In the genomic region with DNA sequence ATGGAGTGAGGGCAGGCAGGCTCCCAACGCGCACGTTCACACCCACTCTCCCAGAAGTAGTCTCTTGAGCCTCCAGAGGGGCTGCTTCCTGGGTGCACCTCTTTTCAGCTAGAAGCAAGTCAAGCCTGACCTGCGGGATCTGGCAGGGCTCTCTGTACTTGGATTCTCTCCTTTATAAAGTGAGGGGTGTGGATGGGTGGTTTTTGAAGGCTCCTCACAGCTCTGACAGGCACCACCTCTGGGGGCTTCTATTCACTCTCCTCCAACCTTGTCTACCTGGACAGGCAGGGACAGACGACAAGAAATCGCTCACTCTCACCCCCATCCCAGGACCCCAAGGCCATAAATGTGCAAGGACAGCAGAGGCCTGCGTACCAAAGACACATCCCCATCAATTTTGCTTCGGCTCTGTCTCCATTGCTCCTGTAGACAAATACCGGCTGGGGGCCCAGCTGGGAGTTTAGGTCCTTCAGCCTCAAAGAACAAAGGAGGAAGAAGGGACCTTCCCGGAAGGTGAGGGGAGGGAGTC, we compare ENCODE assay signal across 8 cellular contexts. TPM values are rescaled to one million over a fixed set of nuclear protein-coding genes. Genes with fewer than 3 reads are reported as not detected.
DNase-seq lines count a peak whose midpoint lies in the region; ATAC-seq lines count a peak whose summit lies in the region.

No MANE protein-coding gene starts in this region.

- H3K9ac ChIP-seq in mesendoderm (ENCODE audit: low read length) = peak overlapping the region; percentile 76

- H2AK5ac ChIP-seq in mesendoderm (ENCODE audit: low read length) = peak overlapping the region; percentile 92

- H3K27ac Mint-ChIP-seq in activated CD8-positive, alpha-beta memory T cell treated with anti-CD3 and anti-CD28 coated beads, Interleukin-2, amount 10 ng/mL, durations not matched to agents 7 days and 5 days = no peak overlapping the region

- peak overlapping the region; percentile 77 for H4K5ac ChIP-seq in mesendoderm (ENCODE audit: low read length)

- peak overlapping the region; percentile 87 for H3K4ac ChIP-seq in mesendoderm (ENCODE audit: low read depth, low read length)

- H2BK5ac ChIP-seq in mesendoderm (ENCODE audit: low read length) = peak overlapping the region; percentile 89

- H2BK15ac ChIP-seq in mesendoderm (replicated peaks; ENCODE audit: low read depth) = no peak overlapping the region

- peak overlapping the region; percentile 97 for H3K56ac ChIP-seq in mesendoderm (ENCODE audit: low read length)

- H3K27me3 Mint-ChIP-seq in activated CD8-positive, alpha-beta memory T cell treated with anti-CD3 and anti-CD28 coated beads, Interleukin-2, amount 10 ng/mL, durations not matched to agents 7 days and 5 days = peaks cover 21% of the 10 kb centered on the region

- H3K27me3 ChIP-seq in mesendoderm (ENCODE audit: insufficient read depth, low read length, poor library complexity) (no peaks in the 10 kb centered on the region), thymus (ENCODE audit: control insufficient read depth, insufficient read depth) (no peaks in the 10 kb centered on the region)

- no peak for ATAC-seq in activated CD8-positive, alpha-beta memory T cell treated with anti-CD3 and anti-CD28 coated beads, Interleukin-2, amount 10 ng/mL, durations not matched to agents 7 days and 5 days

- H3K9me3 ChIP-seq in thymus (ENCODE audit: control insufficient read depth) = no peaks in the 10 kb centered on the region

- H3K79me1 ChIP-seq in mesendoderm (ENCODE audit: low read length) = peaks cover 20% of the 10 kb centered on the region

- no peak overlapping the region for H3K23ac ChIP-seq in mesendoderm (ENCODE audit: low read length)

- no peaks in the 10 kb centered on the region for H3K9me3 Mint-ChIP-seq in activated CD8-positive, alpha-beta memory T cell treated with anti-CD3 and anti-CD28 coated beads, Interleukin-2, amount 10 ng/mL, durations not matched to agents 7 days and 5 days (ENCODE audit: low read depth)

- WGBS in mesendoderm (ENCODE audit: extremely low coverage, insufficient coverage, low lambda C conversion rate) = no CpG with 5 or more reads among the region's 10 CpGs
- WGBS in thymus = 90% methylated on average over 10 of the region's 10 CpGs

- H3K79me2 ChIP-seq in mesendoderm (ENCODE audit: control insufficient read depth, insufficient read depth, low read length) = peaks cover 39% of the 10 kb centered on the region

- no peak overlapping the region for H3K4me3 Mint-ChIP-seq in activated CD8-positive, alpha-beta memory T cell treated with anti-CD3 and anti-CD28 coated beads, Interleukin-2, amount 10 ng/mL, durations not matched to agents 7 days and 5 days

- DNase-seq in activated effector memory CD4-positive, alpha-beta T cell treated with anti-CD3 and anti-CD28 coated beads, Interleukin-2, amount 50 U/mL, for 16 hours = peak; percentile 64
- DNase-seq in activated effector memory CD4-positive, alpha-beta T cell treated with Interleukin-2 at 50 U/mL for 16 hours = no peak
- no peak for DNase-seq in mesendoderm
- DNase-seq in NCI-H187 (lab: John Stamatoyannopoulos, UW) = no peak
- DNase-seq in D341Med (ENCODE audit: low spot score) = no peak
- no peak for DNase-seq in activated CD8-positive, alpha-beta memory T cell treated with anti-CD3 and anti-CD28 coated beads, Interleukin-2, amount 10 ng/mL, durations not matched to agents 7 days and 5 days

- H3K4me3 ChIP-seq in mesendoderm (ENCODE audit: low read length) (no peak overlapping the region), thymus (ENCODE audit: low read length) (peak overlapping the region; percentile 93)

- peaks cover 26% of the 10 kb centered on the region for H3K4me1 Mint-ChIP-seq in activated CD8-positive, alpha-beta memory T cell treated with anti-CD3 and anti-CD28 coated beads, Interleukin-2, amount 10 ng/mL, durations not matched to agents 7 days and 5 days

- CTCF ChIA-PET in activated CD8-positive, alpha-beta memory T cell treated with anti-CD3 and anti-CD28 coated beads, Interleukin-2, amount 10 ng/mL, durations not matched to agents 7 days and 5 days (lab: Charles Lee) = interaction anchor here (1.2 kb wide), 1 partner anchor 840 kb away, joined by 4 read pairs; no protein-coding TSS in a partner anchor

- H3K18ac ChIP-seq in mesendoderm (ENCODE audit: low read length) = peak overlapping the region; percentile 85

- peak overlapping the region; percentile 64 for H2BK120ac ChIP-seq in mesendoderm (ENCODE audit: low read depth, low read length)

- H3K27ac ChIP-seq in angular gyrus (ENCODE audit: low read depth, low read length) (peak overlapping the region; percentile 92), mesendoderm (ENCODE audit: low read depth, low read length) (peak overlapping the region; percentile 61), thymus (ENCODE audit: low read depth) (peak overlapping the region; percentile 84)

- no peak overlapping the region for H4K8ac ChIP-seq in mesendoderm (ENCODE audit: low read depth, low read length)

- peaks cover 13% of the 10 kb centered on the region for H3K36me3 Mint-ChIP-seq in activated CD8-positive, alpha-beta memory T cell treated with anti-CD3 and anti-CD28 coated beads, Interleukin-2, amount 10 ng/mL, durations not matched to agents 7 days and 5 days

- H3K36me3 ChIP-seq in mesendoderm (ENCODE audit: control insufficient read depth, insufficient read depth, low read length) = peaks cover 3% of the 10 kb centered on the region
- peaks cover 8% of the 10 kb centered on the region for H3K36me3 ChIP-seq in thymus (ENCODE audit: control insufficient read depth, insufficient read depth)

- peaks cover 20% of the 10 kb centered on the region for H3K4me1 ChIP-seq in mesendoderm (ENCODE audit: control insufficient read depth, low read depth, low read length)
- peaks cover 17% of the 10 kb centered on the region for H3K4me1 ChIP-seq in thymus (ENCODE audit: control insufficient read depth, insufficient read depth, low read length)

- peak overlapping the region; percentile 62 for H3K4me2 ChIP-seq in mesendoderm (ENCODE audit: low read length)

RNA-seq across cellular contexts. Expression of a gene that starts 0.8 kb away (rescaled TPM):
- 21.8 TPM for polyA plus RNA-seq in mesendoderm (2013, experiment 1 of 2)
- polyA plus RNA-seq in mesendoderm (2013, experiment 2 of 2) = 21.7 TPM
- 23.2 TPM for polyA plus RNA-seq in thymus
- 10 to 100 TPM; 23.7 to 31.0 TPM for total RNA-seq in activated CD8-positive, alpha-beta memory T cell treated with anti-CD3 and anti-CD28 coated beads, Interleukin-2, amount 10 ng/mL, durations not matched to agents 7 days and 5 days
